In the genomic region with DNA sequence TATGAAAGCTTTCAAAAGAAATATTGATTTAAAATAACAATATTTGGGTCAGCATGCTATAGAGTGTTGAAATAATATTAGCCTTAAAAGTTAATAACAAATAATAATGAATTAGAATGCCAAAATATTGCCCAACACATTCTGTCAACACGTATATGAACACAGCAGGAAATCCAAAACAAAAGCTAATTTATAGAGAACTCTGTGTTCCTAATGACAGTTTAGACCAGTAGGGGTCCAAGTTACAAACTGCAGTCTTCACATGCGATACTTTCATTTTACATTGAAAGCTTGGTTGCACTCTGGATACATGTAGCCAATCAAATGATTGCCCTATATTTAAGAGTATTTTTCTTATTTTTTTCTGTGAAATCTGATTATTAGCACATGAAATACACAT, we compare ENCODE assay signal across 9 cellular contexts.
A peak's percentile ranks its signal among the peaks of the same experiment; 100 is the strongest.
DNase-seq lines count a peak whose midpoint lies in the region; ATAC-seq and TF ChIP-seq lines count a peak whose summit lies in the region.
"Had no signal": no experiment of that assay in that cellular context is flagged by ENCODE, and none has a peak within 500 bp of the region (broad histone marks: within the 10 kb centered on the region; RNA-seq: fewer than 3 reads in every experiment).

No MANE protein-coding gene starts in this region.

- H3K27ac ChIP-seq in PC-3 (ENCODE audit: low read length), result no peak overlapping the region

- H3K79me2 ChIP-seq in PC-3 (ENCODE audit: low read length), result no peaks in the 10 kb centered on the region

- POLR2A ChIA-PET in PC-3 (lab: Charles Lee; ENCODE audit: unreplicated experiment), result no interaction called here

- no peaks in the 10 kb centered on the region for H3K9me3 ChIP-seq in PC-3 (ENCODE audit: low read length)

- in situ Hi-C loops in GM13977 (cut with MboI; ENCODE audit: low pct_unique_long_range_greater_than_20kb, low sequenced_read_pairs, unreplicated experiment), result no loop called here

- no peak overlapping the region for H3K9ac ChIP-seq in PC-3 (ENCODE audit: low read length)

- no peak overlapping the region for H3K4me3 ChIP-seq in PC-3 (ENCODE audit: low read length)

- peak; percentile 21 for DNase-seq in GM13977 (ENCODE audit: low spot score)
- peak; percentile 21 for DNase-seq in PC-3
- DNase-seq in left kidney (ENCODE audit: low read depth, low spot score), result peak; percentile 11
- DNase-seq in NCI-H526 (lab: John Stamatoyannopoulos, UW), result no peak
- DNase-seq in activated T-cell treated with anti-CD3 and anti-CD28 coated beads for 4 hours, result no peak
- DNase-seq in DMS79 (lab: John Stamatoyannopoulos, UW), result no peak
- DNase-seq: NCI-H524 had no signal

- no peak overlapping the region for H2AFZ ChIP-seq in PC-3 (ENCODE audit: low read length)

- intact Hi-C loops in PC-3 (cut with micrococcal nuclease), result loop anchor here (10.0 kb wide), 1 partner anchor 162 kb away; no protein-coding TSS in a partner anchor

- no peaks in the 10 kb centered on the region for H3K9me2 ChIP-seq in PC-3 (replicated peaks; ENCODE audit: low read length)

- H3K4me2 ChIP-seq in PC-3 (ENCODE audit: low read length), result no peak overlapping the region

- ATAC-seq in HG02678 (IDR thresholded peaks at IDR 0.05; ENCODE audit: unreplicated experiment) (peak; percentile 65), PC-3 (no peak), GM21717 (IDR thresholded peaks at IDR 0.05; ENCODE audit: unreplicated experiment) (no peak)

- BruUV-seq in PC-3 (replicated peaks; lab: Mats Ljungman, UMichigan), result no TSS peak

- H3K36me3 ChIP-seq in PC-3 (ENCODE audit: low read depth, low read length), result no peaks in the 10 kb centered on the region

- H3F3A ChIP-seq in PC-3 (ENCODE audit: low read length, unreplicated experiment), result no peaks in the 10 kb centered on the region

- no peaks in the 10 kb centered on the region for H3K27me3 ChIP-seq in PC-3 (ENCODE audit: low read length)

- CTCF ChIA-PET in PC-3 (lab: Charles Lee), result interaction anchor here (0.6 kb wide), 1 partner anchor 152 kb away, joined by 3 read pairs; no protein-coding TSS in a partner anchor

- TF ChIP-seq CTCF in GM13977 (IDR thresholded peaks at IDR 0.05; ENCODE audit: extremely low read depth, insufficient read depth, missing control alignments), result no peak
- TF ChIP-seq CTCF in PC-3 (conservative IDR thresholded peaks at IDR 0.05; ENCODE audit: low read depth, low read length), result peak; percentile 37; the same call in 1 of the 2 replicates

- H4K20me1 ChIP-seq in PC-3 (ENCODE audit: low read length), result no peaks in the 10 kb centered on the region

- H3K4me1 ChIP-seq in PC-3 (ENCODE audit: insufficient read depth, low read length), result no peaks in the 10 kb centered on the region

Comparison
In these comparisons a context has a peak if more than half of its experiments do, and no peak if none do; other contexts are left out.
1. DNase-seq: peak in GM13977 (single experiment), PC-3 (single experiment) and left kidney (single experiment); none in NCI-H526 (0 of 2), activated T-cell treated with anti-CD3 and anti-CD28 coated beads for 4 hours (single experiment) and DMS79 (single experiment).